30 cellular contexts compared by ENCODE assay signal in the genomic region with DNA sequence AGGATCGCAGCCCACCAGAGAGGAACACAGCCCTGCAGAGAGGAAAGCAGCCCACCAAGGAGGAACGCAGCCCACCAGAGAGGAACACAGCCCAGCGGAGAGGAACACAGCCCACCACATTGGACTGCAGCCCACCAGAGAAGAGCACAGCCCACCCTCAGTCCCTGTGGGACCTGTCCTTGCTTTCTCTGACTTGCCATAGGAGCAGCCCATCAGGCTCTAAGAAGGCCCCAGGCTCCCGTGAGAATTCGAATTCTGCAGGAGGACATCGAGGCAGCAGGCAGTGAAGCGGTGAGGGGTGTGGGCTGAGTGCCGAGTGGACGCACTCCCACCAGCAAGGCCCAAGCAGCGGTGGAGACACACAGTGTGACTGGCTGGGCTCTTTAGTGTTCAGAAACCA. TPM values are rescaled to one million over a fixed set of nuclear protein-coding genes. Genes with fewer than 3 reads are reported as not detected.
"Had no signal": no experiment of that assay in that cellular context is flagged by ENCODE, and none has a peak within 500 bp of the region (broad histone marks: within the 10 kb centered on the region; RNA-seq: fewer than 3 reads in every experiment).

No MANE protein-coding gene starts in this region.

- H3K27me3 ChIP-seq: esophagus squamous epithelium, gastrocnemius medialis, left lung had no signal

- H3K36me3 ChIP-seq: esophagus squamous epithelium, gastrocnemius medialis, heart right ventricle, left lung, lower lobe of right lung had no signal

- H3K9me3 ChIP-seq: gastrocnemius medialis, heart right ventricle, left lung, lower lobe of right lung had no signal

- H3K4me1 ChIP-seq: esophagus squamous epithelium, gastrocnemius medialis, heart right ventricle, left lung, lower lobe of right lung had no signal

- H3K27ac ChIP-seq: coronary artery, dorsolateral prefrontal cortex, epithelial cell of prostate, esophagus squamous epithelium, gastrocnemius medialis, heart right ventricle, left lung, lower lobe of right lung had no signal

- FAIRE-seq: colon, endometrium, islet of Langerhans, keratinocyte had no signal

- DNase-seq: dermis blood vessel endothelial cell; dorsolateral prefrontal cortex; effector CD4-positive, alpha-beta T cell; effector memory CD4-positive, alpha-beta T cell; erythroblast; esophagus squamous epithelium; foreskin fibroblast; foreskin melanocyte; gastrocnemius medialis; glutamatergic neuron; heart right ventricle; hippocampal formation; left cardiac atrium; left lung; left ventricle myocardium superior; lower lobe of right lung; mesenchymal stem cell; midbrain had no signal

- H3K4me3 ChIP-seq: coronary artery, dorsolateral prefrontal cortex, esophagus squamous epithelium, gastrocnemius medialis, heart right ventricle, left lung, lower lobe of right lung had no signal

RNA-seq across cellular contexts. Expression of a gene that starts 59.1 kb away (rescaled TPM):
- total RNA-seq: dermis blood vessel endothelial cell, esophagus mucosa, esophagus squamous epithelium, gastrocnemius medialis, glomerular endothelial cell, heart right ventricle, kidney epithelial cell, left cardiac atrium, left lung, left ventricle myocardium superior, lower leg skin, lower lobe of right lung, lung microvascular endothelial cell, mucosa of gallbladder had no signal
- polyA plus RNA-seq: heart right ventricle, keratinocyte had no signal
